Comparison of ENCODE assay signal across 8 cellular contexts in genomic region chr1:45011837-45012638, GRCh38. TPM values are rescaled to one million over a fixed set of nuclear protein-coding genes. Genes with fewer than 3 reads are reported as not detected.
A peak's percentile ranks its signal among the peaks of the same experiment; 100 is the strongest.
DNase-seq lines count a peak whose midpoint lies in the region; ATAC-seq and TF ChIP-seq lines count a peak whose summit lies in the region.

Gene UROD, plus strand, starts transcription at chr1:45012254. Its CDS starts 12 bp downstream, at chr1:45012266.

- H3K4me3 Mint-ChIP-seq in HFFc6, result peak within 1 kb of the TSS; percentile 91
- H3K4me3 Mint-ChIP-seq in activated naive CD4-positive, alpha-beta T cell treated with anti-CD3 and anti-CD28 coated beads, Interleukin-2, amount 50 U/mL, for 24 hours, result peak within 1 kb of the TSS; percentile 86

- H3K36me3 Mint-ChIP-seq in HFFc6 (ENCODE audit: low read depth), result peaks cover 24% of the 10 kb centered on the region
- peaks cover 15% of the 10 kb centered on the region for H3K36me3 Mint-ChIP-seq in activated naive CD4-positive, alpha-beta T cell treated with anti-CD3 and anti-CD28 coated beads, Interleukin-2, amount 50 U/mL, for 24 hours

- DNase-seq in GDM1 (lab: John Stamatoyannopoulos, UW), result peak; percentile 93
- peak; percentile 93 for DNase-seq in HFFc6
- DNase-seq in NB4 (ENCODE audit: low read depth), result peak; percentile 96
- peak; percentile 89 for DNase-seq in glomerular endothelial cell (ENCODE audit: extremely low read depth, low read depth, low spot score)
- DNase-seq in occipital lobe (lab: John Stamatoyannopoulos, UW), result peak; percentile 85

- peak within 1 kb of the TSS; percentile 95 for H3K4me3 ChIP-seq in NB4 (ENCODE audit: low read depth, low read length)

- peak; percentile 85 for ATAC-seq in SK-N-SH treated with all-trans-retinoic acid at 6 μM for 48 hours

- H3K27me3 Mint-ChIP-seq in HFFc6 (ENCODE audit: insufficient read depth), result no peaks in the 10 kb centered on the region
- no peaks in the 10 kb centered on the region for H3K27me3 Mint-ChIP-seq in activated naive CD4-positive, alpha-beta T cell treated with anti-CD3 and anti-CD28 coated beads, Interleukin-2, amount 50 U/mL, for 24 hours

- TF ChIP-seq CTCF in HFFc6 (IDR thresholded peaks at IDR 0.05) (no peak), NB4 (IDR thresholded peaks at IDR 0.05; ENCODE audit: low read depth, low read length) (no peak)

- TF ChIP-seq POLR2A in NB4 (IDR thresholded peaks at IDR 0.05; ENCODE audit: extremely low read depth, insufficient read length), result peak; percentile 61

- H3K4me1 Mint-ChIP-seq in HFFc6 (ENCODE audit: low read depth), result peaks cover 48% of the 10 kb centered on the region
- H3K4me1 Mint-ChIP-seq in activated naive CD4-positive, alpha-beta T cell treated with anti-CD3 and anti-CD28 coated beads, Interleukin-2, amount 50 U/mL, for 24 hours, result peaks cover 52% of the 10 kb centered on the region

- no peaks in the 10 kb centered on the region for H3K9me3 Mint-ChIP-seq in HFFc6
- no peaks in the 10 kb centered on the region for H3K9me3 Mint-ChIP-seq in activated naive CD4-positive, alpha-beta T cell treated with anti-CD3 and anti-CD28 coated beads, Interleukin-2, amount 50 U/mL, for 24 hours

- H3K27ac Mint-ChIP-seq in HFFc6, result peak within 1 kb of the TSS; percentile 85
- H3K27ac Mint-ChIP-seq in activated naive CD4-positive, alpha-beta T cell treated with anti-CD3 and anti-CD28 coated beads, Interleukin-2, amount 50 U/mL, for 24 hours, result peak within 1 kb of the TSS; percentile 87

- H3K27ac ChIP-seq in temporal lobe (ENCODE audit: low read depth, low read length), result peak within 1 kb of the TSS; percentile 83

TF ChIP-seq in SK-N-SH treated with all-trans-retinoic acid at 6 μM for 48 hours, 23 proteins besides CTCF, POLR2A, EP300 and RAD21:
- no peak for TF ChIP-seq CSDC2 (CRISPR knock-in tag; IDR thresholded peaks at IDR 0.05)
- TF ChIP-seq ZNF565 (CRISPR knock-in tag; conservative IDR thresholded peaks at IDR 0.05; ENCODE audit: low read depth), result no peak
TF ChIP-seq in SK-N-SH treated with all-trans-retinoic acid at 6 μM for 48 hours: peak in this region for 0.

RNA-seq across cellular contexts. Expression of gene UROD, which starts in this region (rescaled TPM):
- 100 to 1,000 TPM; 121 to 137 (median 128) TPM for total RNA-seq in HFFc6 (2021; fragmentation: NEBNext Ultra II Directional; extraction: Animal tissue kit (Norgen Biotek cat#: 25700))
- 101 and 105 TPM in 2 replicates for total RNA-seq in glomerular endothelial cell
- total RNA-seq in occipital lobe, result 61.8 TPM
- total RNA-seq in temporal lobe, result 43.8 TPM

Comparison
In these comparisons a context has a peak if more than half of its experiments do, and no peak if none do; other contexts are left out.
1. Peak in every context shown above with its lines: DNase-seq, ATAC-seq, H3K4me3 ChIP-seq and H3K27ac ChIP-seq.